ENCODE assay signal across 8 cellular contexts in the genomic region with DNA sequence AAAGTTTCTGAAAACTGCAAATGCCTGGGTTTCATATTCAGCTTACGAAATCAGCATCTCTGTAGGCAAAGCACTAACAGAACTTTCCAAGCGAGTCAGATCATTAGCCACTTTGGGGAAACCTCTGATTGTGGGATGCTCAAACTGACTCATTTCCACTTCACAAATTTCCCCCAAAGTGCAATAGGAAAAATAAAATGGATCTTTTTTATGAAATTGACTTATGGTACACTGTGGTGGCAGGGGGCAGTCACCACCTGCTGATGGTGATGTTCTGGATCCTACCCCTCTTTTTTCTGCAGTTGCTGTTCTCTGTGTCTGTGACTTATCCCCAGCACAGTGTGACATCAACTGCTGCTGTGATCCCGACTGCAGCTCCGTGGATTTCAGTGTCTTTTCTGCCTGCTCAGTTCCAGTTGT. TPM values are rescaled to one million over a fixed set of nuclear protein-coding genes. Genes with fewer than 3 reads are reported as not detected.
DNase-seq lines count a peak whose midpoint lies in the region; ATAC-seq and TF ChIP-seq lines count a peak whose summit lies in the region.

No MANE protein-coding gene starts in this region.

- no peak overlapping the region for H3K9ac ChIP-seq in trophoblast cell (ENCODE audit: low read length)

- POLR2A ChIA-PET in CD8-positive, alpha-beta T cell (lab: Charles Lee): no interaction called here

- H2BK5ac ChIP-seq in trophoblast cell (ENCODE audit: low read depth, low read length, poor library complexity): no peak overlapping the region

- no peak overlapping the region for H2AFZ ChIP-seq in trophoblast cell (ENCODE audit: insufficient read depth, low read length, poor library complexity)

- no peak overlapping the region for H4K12ac ChIP-seq in trophoblast cell (ENCODE audit: low read depth, low read length)

- no peak overlapping the region for H3K14ac ChIP-seq in trophoblast cell (ENCODE audit: low read length)

- intact Hi-C loops in CD8-positive, alpha-beta T cell (cut with DNase I, micrococcal nuclease): loop anchor here (5.0 to 10.0 kb wide), 3 partner anchors 208 to 905 kb away; partner anchors contain the start of genes IFT81 (in 2 of the 2) and FAM222A (in 1 of the 2)

- H3K27ac Mint-ChIP-seq in CD8-positive, alpha-beta T cell: no peak overlapping the region
- H3K27ac Mint-ChIP-seq in activated naive CD8-positive, alpha-beta T cell treated with anti-CD3 and anti-CD28 coated beads, Interleukin-2, amount 50 U/mL, for 24 hours: peak overlapping the region; percentile 88

- H3K4me1 ChIP-seq in CD8-positive, alpha-beta T cell (ENCODE audit: insufficient read depth, low read length): peaks cover 1% of the 10 kb centered on the region
- no peaks in the 10 kb centered on the region for H3K4me1 ChIP-seq in trophoblast cell (ENCODE audit: control insufficient read depth in 1 of 2, insufficient read depth in 2 of 2, low read length in 2 of 2)

- H3K4me2 ChIP-seq in trophoblast cell (ENCODE audit: low read length): no peak overlapping the region

- no peaks in the 10 kb centered on the region for H3K36me3 Mint-ChIP-seq in CD8-positive, alpha-beta T cell
- peaks cover 3% of the 10 kb centered on the region for H3K36me3 Mint-ChIP-seq in activated naive CD8-positive, alpha-beta T cell treated with anti-CD3 and anti-CD28 coated beads, Interleukin-2, amount 50 U/mL, for 24 hours (ENCODE audit: low read depth)

- no peak overlapping the region for H3K4ac ChIP-seq in trophoblast cell (ENCODE audit: low read depth, low read length)

- peak; percentile 44 for ATAC-seq in CD8-positive, alpha-beta T cell
- peak; percentile 51 for ATAC-seq in GM19351 (IDR thresholded peaks at IDR 0.05; ENCODE audit: unreplicated experiment)
- ATAC-seq in HG03558 (IDR thresholded peaks at IDR 0.05; ENCODE audit: extremely low read depth, unreplicated experiment): peak; percentile 52
- peak; percentile 96 for ATAC-seq in activated naive CD8-positive, alpha-beta T cell treated with anti-CD3 and anti-CD28 coated beads, Interleukin-2, amount 50 U/mL, for 24 hours

- H3K27me3 ChIP-seq in CD8-positive, alpha-beta T cell (ENCODE audit: insufficient read depth, low read length): no peaks in the 10 kb centered on the region
- no peaks in the 10 kb centered on the region for H3K27me3 ChIP-seq in trophoblast cell (ENCODE audit: insufficient read depth, low read length)

- no peak overlapping the region for H4K8ac ChIP-seq in trophoblast cell (ENCODE audit: low read depth, low read length)

- H3K23ac ChIP-seq in trophoblast cell (ENCODE audit: low read length): no peak overlapping the region

- no peak overlapping the region for H2BK12ac ChIP-seq in trophoblast cell (ENCODE audit: low read length)

- no peak overlapping the region for H2AK5ac ChIP-seq in trophoblast cell (ENCODE audit: low read length)

- H4K91ac ChIP-seq in trophoblast cell (ENCODE audit: low read depth, low read length): no peak overlapping the region

- H3K4me3 ChIP-seq in CD8-positive, alpha-beta T cell (ENCODE audit: low read depth, low read length): no peak overlapping the region
- no peak overlapping the region for H3K4me3 ChIP-seq in trophoblast cell (ENCODE audit: low read depth, low read length)

- H3K79me2 ChIP-seq in trophoblast cell (ENCODE audit: control insufficient read depth, insufficient read depth, low read length, poor library complexity): no peaks in the 10 kb centered on the region

- H2BK120ac ChIP-seq in trophoblast cell (ENCODE audit: insufficient read depth, low read length, poor library complexity): no peak overlapping the region

- H3K27me3 Mint-ChIP-seq in CD8-positive, alpha-beta T cell (ENCODE audit: low read depth): no peaks in the 10 kb centered on the region
- no peaks in the 10 kb centered on the region for H3K27me3 Mint-ChIP-seq in activated naive CD8-positive, alpha-beta T cell treated with anti-CD3 and anti-CD28 coated beads, Interleukin-2, amount 50 U/mL, for 24 hours

- H3K36me3 ChIP-seq in CD8-positive, alpha-beta T cell (ENCODE audit: insufficient read depth, low read length): no peaks in the 10 kb centered on the region
- no peaks in the 10 kb centered on the region for H3K36me3 ChIP-seq in trophoblast cell (ENCODE audit: control insufficient read depth in 1 of 2, insufficient read depth in 2 of 2, low read length in 2 of 2)

- H3K9me3 ChIP-seq in CD8-positive, alpha-beta T cell (ENCODE audit: low read length): no peaks in the 10 kb centered on the region
- H3K9me3 ChIP-seq in trophoblast cell (ENCODE audit: insufficient read depth, low read depth, low read length): no peaks in the 10 kb centered on the region

- CTCF ChIA-PET in CD8-positive, alpha-beta T cell (lab: Charles Lee): interaction anchor here (0.6 to 7.8 kb wide), 7 partner anchors 17 to 170 kb away, joined by 3 to 66 read pairs (median 4); no protein-coding TSS in a partner anchor

- H3K4me1 Mint-ChIP-seq in CD8-positive, alpha-beta T cell (ENCODE audit: low read depth): peaks cover 2% of the 10 kb centered on the region
- peaks cover 40% of the 10 kb centered on the region for H3K4me1 Mint-ChIP-seq in activated naive CD8-positive, alpha-beta T cell treated with anti-CD3 and anti-CD28 coated beads, Interleukin-2, amount 50 U/mL, for 24 hours

- WGBS in trophoblast cell (ENCODE audit: extremely low coverage, insufficient coverage, insufficient read length): no CpG with 5 or more reads among the region's 4 CpGs

- no peaks in the 10 kb centered on the region for H3K79me1 ChIP-seq in trophoblast cell (ENCODE audit: low read length)

- peak in 1 of 7 experiments; percentile 34 for DNase-seq in CD8-positive, alpha-beta T cell
- DNase-seq in activated naive CD8-positive, alpha-beta T cell treated with anti-CD3 and anti-CD28 coated beads, Interleukin-2, amount 50 U/mL, for 24 hours: peak; percentile 42
- no peak for DNase-seq in NCI-H446 treated with DMSO at 0.1 percent for 48 hours (lab: John Stamatoyannopoulos, UW)
- DNase-seq in NCI-H146 (lab: John Stamatoyannopoulos, UW): no peak
- no peak for DNase-seq in trophoblast cell
- DNase-seq in activated CD8-positive, alpha-beta memory T cell treated with anti-CD3 and anti-CD28 coated beads, Interleukin-2, amount 50 U/mL, for 48 hours: no peak

- no peak for TF ChIP-seq CTCF in CD8-positive, alpha-beta T cell (IDR thresholded peaks at IDR 0.05)

- no peaks in the 10 kb centered on the region for H3K9me3 Mint-ChIP-seq in CD8-positive, alpha-beta T cell
- no peaks in the 10 kb centered on the region for H3K9me3 Mint-ChIP-seq in activated naive CD8-positive, alpha-beta T cell treated with anti-CD3 and anti-CD28 coated beads, Interleukin-2, amount 50 U/mL, for 24 hours

- H3K4me3 Mint-ChIP-seq in CD8-positive, alpha-beta T cell: no peak overlapping the region
- H3K4me3 Mint-ChIP-seq in activated naive CD8-positive, alpha-beta T cell treated with anti-CD3 and anti-CD28 coated beads, Interleukin-2, amount 50 U/mL, for 24 hours: peak overlapping the region; percentile 47

- H3K27ac ChIP-seq in CD8-positive, alpha-beta T cell (ENCODE audit: low read depth, low read length): no peak overlapping the region
- H3K27ac ChIP-seq in trophoblast cell (ENCODE audit: low read depth, low read length): no peak overlapping the region

- H3K18ac ChIP-seq in trophoblast cell (ENCODE audit: low read length): no peak overlapping the region

RNA-seq across cellular contexts. Expression of gene TCTN1, which starts 5.6 kb away (rescaled TPM):
- total RNA-seq in CD8-positive, alpha-beta T cell: 1 to 10 TPM; 4.7 to 4.9 TPM
- 17.6 and 19.3 TPM in 2 replicates for polyA plus RNA-seq in trophoblast cell (2013)

RNA-seq across cellular contexts. Expression of gene PPTC7, which starts 36.4 kb away (rescaled TPM):
- 10 to 100 TPM; 49.6 to 50.4 TPM for total RNA-seq in CD8-positive, alpha-beta T cell
- polyA plus RNA-seq in trophoblast cell (2013): 9.9 and 10.1 TPM in 2 replicates

Comparison
In these comparisons a context has a peak if more than half of its experiments do, and no peak if none do; other contexts are left out.
1. ATAC-seq: peak in every context shown above with its lines; median percentile 96 in activated naive CD8-positive, alpha-beta T cell treated with anti-CD3 and anti-CD28 coated beads, Interleukin-2, amount 50 U/mL, for 24 hours; 52 in HG03558; 51 in GM19351; 44 in CD8-positive, alpha-beta T cell.